19 cellular contexts compared by ENCODE assay signal in the genomic region with DNA sequence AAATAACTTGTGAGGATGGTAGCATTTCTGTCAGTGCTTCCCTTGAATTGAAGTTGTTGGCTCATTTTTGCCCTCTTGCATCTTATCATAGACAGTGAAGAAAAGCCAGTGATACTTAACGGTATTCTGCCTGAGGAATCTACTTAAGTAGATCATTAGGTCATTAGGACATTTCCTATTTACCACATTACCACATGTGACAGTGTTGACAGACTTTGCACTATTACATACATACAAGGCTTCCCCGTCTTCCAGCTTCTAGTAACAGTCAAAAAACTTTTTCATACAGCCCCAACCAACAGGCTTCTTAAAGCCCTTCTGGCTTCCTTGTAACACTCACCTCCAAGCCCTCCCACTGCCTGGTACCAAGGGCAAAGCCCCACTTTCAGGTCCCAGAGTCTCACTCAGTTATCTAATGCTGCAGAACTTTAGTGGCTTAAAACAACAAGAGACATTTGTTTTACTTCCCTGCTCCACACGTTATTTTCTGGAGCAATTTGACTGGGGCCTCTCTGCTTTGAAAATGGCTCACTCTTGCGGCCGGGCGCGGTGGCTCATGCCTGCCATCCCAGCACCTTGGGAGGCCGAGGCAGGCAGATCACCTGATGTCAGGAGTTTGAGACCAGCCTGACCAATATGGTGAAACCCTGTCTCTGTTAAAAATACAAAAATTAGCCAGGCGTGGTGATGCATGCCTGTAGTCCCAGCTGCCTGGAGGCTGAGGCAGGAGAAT.
"Had no signal": no experiment of that assay in that cellular context is flagged by ENCODE, and none has a peak within 500 bp of the region (broad histone marks: within the 10 kb centered on the region; RNA-seq: fewer than 3 reads in every experiment).

No MANE protein-coding gene starts in this region.

- DNase-seq: cortex of kidney; dorsolateral prefrontal cortex; effector CD8-positive, alpha-beta T cell; gastrocnemius medialis; immature natural killer cell; left ventricle myocardium inferior; mesendoderm; naive B cell; stimulated activated CD4-positive, alpha-beta T cell treated with anti-CD3 and anti-CD28 coated beads, Interleukin-2, amount 100 ng/mL, for 24 hours; stimulated activated CD4-positive, alpha-beta T cell treated with anti-CD3 and anti-CD28 coated beads, Interleukin-4, amount 100 ng/mL, for 4 hours; stimulated activated naive CD4-positive, alpha-beta T cell; trophoblast cell; uterus had no signal

- H3K27ac ChIP-seq: dorsolateral prefrontal cortex, gastrocnemius medialis, left ventricle myocardium inferior, parathyroid adenoma, prostate gland, uterus had no signal

- H3K4me1 ChIP-seq: left ventricle myocardium inferior, parathyroid adenoma, prostate gland, uterus had no signal

- H3K9ac ChIP-seq: parathyroid adenoma had no signal

- H3K27me3 Mint-ChIP-seq: naive B cell had no signal

- H3K36me3 ChIP-seq: gastrocnemius medialis, left ventricle myocardium inferior, prostate gland, uterus had no signal

- H3K4me3 Mint-ChIP-seq: immature natural killer cell, naive B cell, nephron had no signal

- H3K27me3 ChIP-seq: dorsolateral prefrontal cortex, gastrocnemius medialis, uterus had no signal

- H3K9me3 ChIP-seq: gastrocnemius medialis, left ventricle myocardium inferior, prostate gland, uterus had no signal

- ATAC-seq: esophagus mucosa, sciatic nerve had no signal

- H3K36me3 Mint-ChIP-seq: immature natural killer cell had no signal

- H3K4me3 ChIP-seq: dorsolateral prefrontal cortex, gastrocnemius medialis, left ventricle myocardium inferior, lung, prostate gland, uterus had no signal

- H3K4me1 Mint-ChIP-seq: nephron had no signal

- H3K27ac Mint-ChIP-seq: nephron had no signal

- H3K9me3 Mint-ChIP-seq: immature natural killer cell, naive B cell, nephron had no signal

- H2AFZ ChIP-seq: parathyroid adenoma had no signal
